In genomic region chr2:105313877-105314276, GRCh38 we compare ENCODE assay signal across 19 cellular contexts. TPM values are rescaled to one million over a fixed set of nuclear protein-coding genes. Genes with fewer than 3 reads are reported as not detected.
DNase-seq lines count a peak whose midpoint lies in the region; ATAC-seq and TF ChIP-seq lines count a peak whose summit lies in the region.
"Had no signal": no experiment of that assay in that cellular context is flagged by ENCODE, and none has a peak within 500 bp of the region (broad histone marks: within the 10 kb centered on the region; RNA-seq: fewer than 3 reads in every experiment).

No MANE protein-coding gene starts in this region.

- peaks cover 64% of the 10 kb centered on the region for H3K4me1 ChIP-seq in OCI-LY3 (ENCODE audit: low read length)

- H3K4me3 Mint-ChIP-seq in stimulated activated memory B cell treated with anti-CD40 and anti-IgM and Interleukin-4, amounts not matched to agents 10 μg/mL and 1 μg/mL and 100 μg/mL, for 72 hours: no peak overlapping the region
- H3K4me3 Mint-ChIP-seq in activated CD4-positive, alpha-beta T cell treated with anti-CD3 and anti-CD28 coated beads, Interleukin-2, amount 10 ng/mL, durations not matched to agents 24 days and 14 days: no peak overlapping the region
- H3K4me3 Mint-ChIP-seq: activated naive CD4-positive, alpha-beta T cell treated with anti-CD3 and anti-CD28 coated beads for 36 hours had no signal

- DNase-seq in activated CD4-positive, alpha-beta T cell treated with anti-CD3 and anti-CD28 coated beads, Interleukin-2, amount 10 ng/mL, durations not matched to agents 24 days and 14 days: no peak
- no peak for DNase-seq in hippocampal formation (lab: John Stamatoyannopoulos, UW)
- DNase-seq in NK-92 (lab: John Stamatoyannopoulos, UW; ENCODE audit: unreplicated experiment): no peak
- DNase-seq: activated CD4-positive, alpha-beta T cell treated with anti-CD3 and anti-CD28 coated beads for 1 hour; activated CD8-positive, alpha-beta memory T cell treated with anti-CD3 and anti-CD28 coated beads, Interleukin-2, amount 50 U/mL, for 4 hours; activated naive CD4-positive, alpha-beta T cell treated with anti-CD3 and anti-CD28 coated beads for 36 hours; DMS153; HCEC 1CT; midbrain; NCI-H82; occipital lobe; sigmoid colon; stimulated activated CD4-positive, alpha-beta T cell treated with anti-CD3 and anti-CD28 coated beads, Interleukin-2, amount 100 ng/mL, for 48 hours; T-helper 2 cell had no signal

- H3K27ac Mint-ChIP-seq in stimulated activated memory B cell treated with anti-CD40 and anti-IgM and Interleukin-4, amounts not matched to agents 10 μg/mL and 1 μg/mL and 100 μg/mL, for 72 hours: peak overlapping the region; percentile 37
- no peak overlapping the region for H3K27ac Mint-ChIP-seq in activated CD4-positive, alpha-beta T cell treated with anti-CD3 and anti-CD28 coated beads, Interleukin-2, amount 10 ng/mL, durations not matched to agents 24 days and 14 days
- H3K27ac Mint-ChIP-seq: activated naive CD4-positive, alpha-beta T cell treated with anti-CD3 and anti-CD28 coated beads for 36 hours had no signal

- H3K4me1 Mint-ChIP-seq in stimulated activated memory B cell treated with anti-CD40 and anti-IgM and Interleukin-4, amounts not matched to agents 10 μg/mL and 1 μg/mL and 100 μg/mL, for 72 hours: peaks cover 52% of the 10 kb centered on the region
- peaks cover 10% of the 10 kb centered on the region for H3K4me1 Mint-ChIP-seq in activated CD4-positive, alpha-beta T cell treated with anti-CD3 and anti-CD28 coated beads, Interleukin-2, amount 10 ng/mL, durations not matched to agents 24 days and 14 days

- intact Hi-C loops in activated CD4-positive, alpha-beta T cell treated with anti-CD3 and anti-CD28 coated beads, Interleukin-2, amount 10 ng/mL, durations not matched to agents 24 days and 14 days (cut with micrococcal nuclease): no loop called here

- peaks cover 97% of the 10 kb centered on the region for H3K79me2 ChIP-seq in OCI-LY3 (ENCODE audit: low read length)

- peaks cover 18% of the 10 kb centered on the region for H3K36me3 Mint-ChIP-seq in stimulated activated memory B cell treated with anti-CD40 and anti-IgM and Interleukin-4, amounts not matched to agents 10 μg/mL and 1 μg/mL and 100 μg/mL, for 72 hours
- H3K36me3 Mint-ChIP-seq in activated CD4-positive, alpha-beta T cell treated with anti-CD3 and anti-CD28 coated beads, Interleukin-2, amount 10 ng/mL, durations not matched to agents 24 days and 14 days (ENCODE audit: low read depth): peaks cover 4% of the 10 kb centered on the region

- H3K27me3 ChIP-seq in OCI-LY3 (ENCODE audit: low read depth, low read length): no peaks in the 10 kb centered on the region
- H3K27me3 ChIP-seq: sigmoid colon had no signal

- H3K4me3 ChIP-seq in OCI-LY3 (ENCODE audit: low read length): peak overlapping the region; percentile 22
- H3K4me3 ChIP-seq: sigmoid colon had no signal

- H3K9me3 ChIP-seq in OCI-LY3 (ENCODE audit: insufficient read depth, low read length): no peaks in the 10 kb centered on the region
- H3K9me3 ChIP-seq: sigmoid colon had no signal

- no peak for TF ChIP-seq CTCF in OCI-LY3 (IDR thresholded peaks at IDR 0.05; ENCODE audit: low read depth, low read length)

- peak; percentile 37 for ATAC-seq in GM18867 (IDR thresholded peaks at IDR 0.05; ENCODE audit: unreplicated experiment)
- ATAC-seq in HG03342 (IDR thresholded peaks at IDR 0.05; ENCODE audit: unreplicated experiment): peak; percentile 52
- peak; percentile 87 for ATAC-seq in stimulated activated memory B cell treated with anti-CD40 and anti-IgM and Interleukin-4, amounts not matched to agents 10 μg/mL and 1 μg/mL and 100 μg/mL, for 72 hours
- ATAC-seq in HG03520 (IDR thresholded peaks at IDR 0.05; ENCODE audit: unreplicated experiment): no peak

- no peaks in the 10 kb centered on the region for H3K27me3 Mint-ChIP-seq in stimulated activated memory B cell treated with anti-CD40 and anti-IgM and Interleukin-4, amounts not matched to agents 10 μg/mL and 1 μg/mL and 100 μg/mL, for 72 hours
- H3K27me3 Mint-ChIP-seq in activated CD4-positive, alpha-beta T cell treated with anti-CD3 and anti-CD28 coated beads, Interleukin-2, amount 10 ng/mL, durations not matched to agents 24 days and 14 days: no peaks in the 10 kb centered on the region

- no peak overlapping the region for H2AFZ ChIP-seq in OCI-LY3 (ENCODE audit: low read depth, low read length)

- H3K9ac ChIP-seq in OCI-LY3 (ENCODE audit: low read length): peak overlapping the region; percentile 7; the same call in 1 of the 2 replicates

- H3K36me3 ChIP-seq in OCI-LY3 (replicated peaks; ENCODE audit: low read depth, low read length): peaks cover 4% of the 10 kb centered on the region
- H3K36me3 ChIP-seq: sigmoid colon had no signal

- H3K27ac ChIP-seq in OCI-LY3 (ENCODE audit: low read length): peak overlapping the region; percentile 79
- H3K27ac ChIP-seq: sigmoid colon had no signal

- H3K9me3 Mint-ChIP-seq in stimulated activated memory B cell treated with anti-CD40 and anti-IgM and Interleukin-4, amounts not matched to agents 10 μg/mL and 1 μg/mL and 100 μg/mL, for 72 hours: peaks cover 3% of the 10 kb centered on the region
- H3K9me3 Mint-ChIP-seq in activated CD4-positive, alpha-beta T cell treated with anti-CD3 and anti-CD28 coated beads, Interleukin-2, amount 10 ng/mL, durations not matched to agents 24 days and 14 days: no peaks in the 10 kb centered on the region
- H3K9me3 Mint-ChIP-seq: activated naive CD4-positive, alpha-beta T cell treated with anti-CD3 and anti-CD28 coated beads for 36 hours had no signal

- peaks cover 14% of the 10 kb centered on the region for H4K20me1 ChIP-seq in OCI-LY3 (ENCODE audit: insufficient read depth, low read length)

- H3K4me2 ChIP-seq in OCI-LY3 (ENCODE audit: low read length): peak overlapping the region; percentile 42

RNA-seq across cellular contexts. Expression of gene TGFBRAP1, which starts 15.7 kb away (rescaled TPM):
- 26.2 and 26.5 TPM in 2 replicates for total RNA-seq in activated CD4-positive, alpha-beta T cell treated with anti-CD3 and anti-CD28 coated beads, Interleukin-2, amount 10 ng/mL, durations not matched to agents 24 days and 14 days

RNA-seq across cellular contexts. Expression of gene C2orf49, which starts 23.5 kb away (rescaled TPM):
- 20.8 and 25.5 TPM in 2 replicates for total RNA-seq in activated CD4-positive, alpha-beta T cell treated with anti-CD3 and anti-CD28 coated beads, Interleukin-2, amount 10 ng/mL, durations not matched to agents 24 days and 14 days
